Comparison of ENCODE assay signal across 8 cellular contexts in the genomic region with DNA sequence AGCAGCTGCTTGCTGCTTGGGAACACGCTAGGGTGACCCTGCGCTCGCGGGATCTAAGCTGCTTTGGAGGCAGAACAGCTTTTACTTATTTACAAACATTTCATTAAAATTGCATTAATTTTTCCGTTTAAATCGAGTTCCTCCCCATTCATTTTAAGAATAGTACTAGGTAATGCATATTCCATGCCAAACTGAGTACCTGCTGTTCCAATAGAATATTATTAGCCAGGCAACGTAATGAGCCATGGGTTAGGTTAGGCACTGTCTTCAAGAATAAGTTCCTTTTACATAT. TPM values are rescaled to one million over a fixed set of nuclear protein-coding genes. Genes with fewer than 3 reads are reported as not detected.
DNase-seq lines count a peak whose midpoint lies in the region; ATAC-seq and TF ChIP-seq lines count a peak whose summit lies in the region.

No MANE protein-coding gene starts in this region.

- H3K4me3 Mint-ChIP-seq in T-helper 2 cell treated with Interferon-gamma antibody and Interleukin-4, amounts not matched to agents 5 μg/mL and 100 μg/mL, for 36 hours, result peak overlapping the region; percentile 86
- peak overlapping the region; percentile 89 for H3K4me3 Mint-ChIP-seq in glutamatergic neuron (ENCODE audit: unreplicated experiment)
- peak overlapping the region; percentile 72 for H3K4me3 Mint-ChIP-seq in stimulated activated effector memory CD8-positive, alpha-beta T cell treated with anti-CD3 and anti-CD28 coated beads, Interleukin-12 subunit alpha, Interleukin-12 subunit beta, amount 100 ng/mL, for 72 hours

- DNase-seq in T-helper 2 cell treated with Interferon-gamma antibody and Interleukin-4, amounts not matched to agents 5 μg/mL and 100 μg/mL, for 36 hours (ENCODE audit: low spot score), result no peak
- no peak for DNase-seq in T-helper 2 cell
- DNase-seq in glutamatergic neuron, result no peak
- DNase-seq in stimulated activated effector memory CD8-positive, alpha-beta T cell treated with anti-CD3 and anti-CD28 coated beads, Interleukin-12 subunit alpha, Interleukin-12 subunit beta, amount 100 ng/mL, for 72 hours (ENCODE audit: low spot score in 2 of 2), result no peak
- DNase-seq in NCI-H1930 (lab: John Stamatoyannopoulos, UW), result no peak
- DNase-seq in epidermal melanocyte (ENCODE audit: insufficient read length, low spot score), result no peak

- H3K4me1 Mint-ChIP-seq in T-helper 2 cell treated with Interferon-gamma antibody and Interleukin-4, amounts not matched to agents 5 μg/mL and 100 μg/mL, for 36 hours (ENCODE audit: low read depth), result peaks cover 28% of the 10 kb centered on the region
- no peaks in the 10 kb centered on the region for H3K4me1 Mint-ChIP-seq in glutamatergic neuron (ENCODE audit: low read depth, unreplicated experiment)
- peaks cover 35% of the 10 kb centered on the region for H3K4me1 Mint-ChIP-seq in stimulated activated effector memory CD8-positive, alpha-beta T cell treated with anti-CD3 and anti-CD28 coated beads, Interleukin-12 subunit alpha, Interleukin-12 subunit beta, amount 100 ng/mL, for 72 hours

- H3K36me3 Mint-ChIP-seq in T-helper 2 cell treated with Interferon-gamma antibody and Interleukin-4, amounts not matched to agents 5 μg/mL and 100 μg/mL, for 36 hours (ENCODE audit: low read depth), result peaks cover 4% of the 10 kb centered on the region
- no peaks in the 10 kb centered on the region for H3K36me3 Mint-ChIP-seq in glutamatergic neuron (ENCODE audit: unreplicated experiment)
- no peaks in the 10 kb centered on the region for H3K36me3 Mint-ChIP-seq in stimulated activated effector memory CD8-positive, alpha-beta T cell treated with anti-CD3 and anti-CD28 coated beads, Interleukin-12 subunit alpha, Interleukin-12 subunit beta, amount 100 ng/mL, for 72 hours

- peak overlapping the region; percentile 79 for H3K27ac Mint-ChIP-seq in T-helper 2 cell treated with Interferon-gamma antibody and Interleukin-4, amounts not matched to agents 5 μg/mL and 100 μg/mL, for 36 hours
- H3K27ac Mint-ChIP-seq in glutamatergic neuron (ENCODE audit: unreplicated experiment), result no peak overlapping the region
- peak overlapping the region; percentile 74 for H3K27ac Mint-ChIP-seq in stimulated activated effector memory CD8-positive, alpha-beta T cell treated with anti-CD3 and anti-CD28 coated beads, Interleukin-12 subunit alpha, Interleukin-12 subunit beta, amount 100 ng/mL, for 72 hours

- no peaks in the 10 kb centered on the region for H3K27me3 Mint-ChIP-seq in T-helper 2 cell treated with Interferon-gamma antibody and Interleukin-4, amounts not matched to agents 5 μg/mL and 100 μg/mL, for 36 hours (ENCODE audit: low read depth)
- H3K27me3 Mint-ChIP-seq in glutamatergic neuron (ENCODE audit: unreplicated experiment), result peaks cover 9% of the 10 kb centered on the region

- TF ChIP-seq CTCF in glutamatergic neuron (IDR thresholded peaks at IDR 0.05; ENCODE audit: partially characterized antibody, unreplicated experiment), result no peak

- ATAC-seq in SK-N-SH treated with all-trans-retinoic acid at 6 μM for 48 hours, result peak; percentile 79
- ATAC-seq in stimulated activated effector memory CD8-positive, alpha-beta T cell treated with anti-CD3 and anti-CD28 coated beads, Interleukin-12 subunit alpha, Interleukin-12 subunit beta, amount 100 ng/mL, for 72 hours, result peak; percentile 29
- no peak for ATAC-seq in HG03565 (IDR thresholded peaks at IDR 0.05; ENCODE audit: unreplicated experiment)

- H3K9me3 Mint-ChIP-seq in T-helper 2 cell treated with Interferon-gamma antibody and Interleukin-4, amounts not matched to agents 5 μg/mL and 100 μg/mL, for 36 hours, result peaks cover 7% of the 10 kb centered on the region
- peaks cover 9% of the 10 kb centered on the region for H3K9me3 Mint-ChIP-seq in glutamatergic neuron (ENCODE audit: unreplicated experiment)
- H3K9me3 Mint-ChIP-seq in stimulated activated effector memory CD8-positive, alpha-beta T cell treated with anti-CD3 and anti-CD28 coated beads, Interleukin-12 subunit alpha, Interleukin-12 subunit beta, amount 100 ng/mL, for 72 hours, result no peaks in the 10 kb centered on the region

TF ChIP-seq in SK-N-SH treated with all-trans-retinoic acid at 6 μM for 48 hours, 23 proteins besides CTCF, POLR2A, EP300 and RAD21:
- TF ChIP-seq TCF4 (CRISPR knock-in tag; IDR thresholded peaks at IDR 0.05; ENCODE audit: borderline replicate concordance) (no peak), BACH2 (CRISPR knock-in tag; IDR thresholded peaks at IDR 0.05; ENCODE audit: borderline replicate concordance) (no peak), ZFP3 (CRISPR knock-in tag; IDR thresholded peaks at IDR 0.05) (no peak), GLIS3 (CRISPR knock-in tag; IDR thresholded peaks at IDR 0.05) (no peak), ZFP30 (CRISPR knock-in tag; IDR thresholded peaks at IDR 0.05) (no peak), ESRRG (CRISPR knock-in tag; IDR thresholded peaks at IDR 0.05) (no peak), OSR1 (CRISPR knock-in tag; IDR thresholded peaks at IDR 0.05) (no peak)
- TF ChIP-seq, protein P1, sequence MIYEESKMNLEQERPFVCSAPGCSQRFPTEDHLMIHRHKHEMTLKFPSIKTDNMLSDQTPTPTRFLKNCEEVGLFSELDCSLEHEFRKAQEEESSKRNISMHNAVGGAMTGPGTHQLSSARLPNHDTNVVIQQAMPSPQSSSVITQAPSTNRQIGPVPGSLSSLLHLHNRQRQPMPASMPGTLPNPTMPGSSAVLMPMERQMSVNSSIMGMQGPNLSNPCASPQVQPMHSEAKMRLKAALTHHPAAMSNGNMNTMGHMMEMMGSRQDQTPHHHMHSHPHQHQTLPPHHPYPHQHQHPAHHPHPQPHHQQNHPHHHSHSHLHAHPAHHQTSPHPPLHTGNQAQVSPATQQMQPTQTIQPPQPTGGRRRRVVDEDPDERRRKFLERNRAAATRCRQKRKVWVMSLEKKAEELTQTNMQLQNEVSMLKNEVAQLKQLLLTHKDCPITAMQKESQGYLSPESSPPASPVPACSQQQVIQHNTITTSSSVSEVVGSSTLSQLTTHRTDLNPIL (CRISPR knock-in tag; IDR thresholded peaks at IDR 0.05; ENCODE audit: low read depth), result no peak
- TF ChIP-seq, protein P2, sequence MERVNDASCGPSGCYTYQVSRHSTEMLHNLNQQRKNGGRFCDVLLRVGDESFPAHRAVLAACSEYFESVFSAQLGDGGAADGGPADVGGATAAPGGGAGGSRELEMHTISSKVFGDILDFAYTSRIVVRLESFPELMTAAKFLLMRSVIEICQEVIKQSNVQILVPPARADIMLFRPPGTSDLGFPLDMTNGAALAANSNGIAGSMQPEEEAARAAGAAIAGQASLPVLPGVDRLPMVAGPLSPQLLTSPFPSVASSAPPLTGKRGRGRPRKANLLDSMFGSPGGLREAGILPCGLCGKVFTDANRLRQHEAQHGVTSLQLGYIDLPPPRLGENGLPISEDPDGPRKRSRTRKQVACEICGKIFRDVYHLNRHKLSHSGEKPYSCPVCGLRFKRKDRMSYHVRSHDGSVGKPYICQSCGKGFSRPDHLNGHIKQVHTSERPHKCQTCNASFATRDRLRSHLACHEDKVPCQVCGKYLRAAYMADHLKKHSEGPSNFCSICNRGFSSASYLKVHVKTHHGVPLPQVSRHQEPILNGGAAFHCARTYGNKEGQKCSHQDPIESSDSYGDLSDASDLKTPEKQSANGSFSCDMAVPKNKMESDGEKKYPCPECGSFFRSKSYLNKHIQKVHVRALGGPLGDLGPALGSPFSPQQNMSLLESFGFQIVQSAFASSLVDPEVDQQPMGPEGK (CRISPR knock-in tag; IDR thresholded peaks at IDR 0.05; ENCODE audit: borderline replicate concordance), result no peak

RNA-seq across cellular contexts. Expression of gene EXOC6, which starts 0.9 kb away (rescaled TPM):
- 9.1 TPM for total RNA-seq in glutamatergic neuron (ENCODE audit: unreplicated experiment)
